ENCODE assay signal across 8 cellular contexts in genomic region chr19:2236285-2237050, GRCh38. TPM values are rescaled to one million over a fixed set of nuclear protein-coding genes. Genes with fewer than 3 reads are reported as not detected.
DNase-seq lines count a peak whose midpoint lies in the region; ATAC-seq and TF ChIP-seq lines count a peak whose summit lies in the region.

Gene PLEKHJ1 (minus strand): TSS chr19:2236329. CDS start chr19:2236248, 81 bp downstream.
A gene with protein sequence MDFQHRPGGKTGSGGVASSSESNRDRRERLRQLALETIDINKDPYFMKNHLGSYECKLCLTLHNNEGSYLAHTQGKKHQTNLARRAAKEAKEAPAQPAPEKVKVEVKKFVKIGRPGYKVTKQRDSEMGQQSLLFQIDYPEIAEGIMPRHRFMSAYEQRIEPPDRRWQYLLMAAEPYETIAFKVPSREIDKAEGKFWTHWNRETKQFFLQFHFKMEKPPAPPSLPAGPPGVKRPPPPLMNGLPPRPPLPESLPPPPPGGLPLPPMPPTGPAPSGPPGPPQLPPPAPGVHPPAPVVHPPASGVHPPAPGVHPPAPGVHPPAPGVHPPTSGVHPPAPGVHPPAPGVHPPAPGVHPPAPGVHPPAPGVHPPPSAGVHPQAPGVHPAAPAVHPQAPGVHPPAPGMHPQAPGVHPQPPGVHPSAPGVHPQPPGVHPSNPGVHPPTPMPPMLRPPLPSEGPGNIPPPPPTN (plus strand): TSS chr19:2236824. CDS start chr19:2243419, 6,595 bp downstream.

- H3K36me3 ChIP-seq in smooth muscle cell (ENCODE audit: low read depth) = no peaks in the 10 kb centered on the region

- H4K20me1 ChIP-seq in smooth muscle cell (ENCODE audit: low read depth) = peaks cover 53% of the 10 kb centered on the region

- ATAC-seq in GM18909 (IDR thresholded peaks at IDR 0.05; ENCODE audit: poor library complexity, unreplicated experiment) = peak; percentile 71
- peak; percentile 79 for ATAC-seq in HG03175 (IDR thresholded peaks at IDR 0.05; ENCODE audit: unreplicated experiment)
- peak; percentile 83 for ATAC-seq in WTC11

- peak within 1 kb of the TSS; percentile 93 for H3K4me3 Mint-ChIP-seq in WTC11

- no peaks in the 10 kb centered on the region for H3K27me3 ChIP-seq in smooth muscle cell (ENCODE audit: low read depth)

- under 1% methylated on average over 76 of the region's 84 CpGs for WGBS in smooth muscle cell (ENCODE audit: low lambda C conversion rate)

- peaks cover 77% of the 10 kb centered on the region for H3K79me2 ChIP-seq in smooth muscle cell (ENCODE audit: low read depth)

- peak within 1 kb of the TSS; percentile 60 for H2AFZ ChIP-seq in smooth muscle cell (ENCODE audit: low read depth)

- H3K9me3 Mint-ChIP-seq in WTC11 = no peaks in the 10 kb centered on the region

- peaks cover 39% of the 10 kb centered on the region for H3K4me1 ChIP-seq in smooth muscle cell (ENCODE audit: low read depth)

- peak within 1 kb of the TSS; percentile 98 for H3K4me2 ChIP-seq in smooth muscle cell

- CTCF ChIA-PET in WTC11 (lab: Charles Lee) = interaction anchor here (0.6 to 4.7 kb wide), 21 partner anchors 10 to 323 kb away, joined by 3 to 65 read pairs (median 4); partner anchors contain the start of gene AMH

- H3K36me3 Mint-ChIP-seq in WTC11 = peaks cover 14% of the 10 kb centered on the region; the same call in 1 of the 2 replicates

- peaks cover 4% of the 10 kb centered on the region for H3F3A ChIP-seq in smooth muscle cell (ENCODE audit: low read depth)

- H3K4me3 ChIP-seq in cardiac fibroblast (replicated peaks in 1 of 2; ENCODE audit: low read depth in 2 of 2, low read length in 2 of 2) (peak within 1 kb of the TSS; percentile 69 to 77), smooth muscle cell (peak within 1 kb of the TSS; percentile 98)

- H3K9me3 ChIP-seq in smooth muscle cell (replicated peaks; ENCODE audit: low read depth) = no peaks in the 10 kb centered on the region

- H3K4me1 Mint-ChIP-seq in WTC11 = peaks cover 42% of the 10 kb centered on the region

- POLR2A ChIA-PET in WTC11 (lab: Charles Lee) = interaction anchor here (1.2 kb wide), 1 partner anchor 39 kb away, joined by 3 read pairs; no protein-coding TSS in a partner anchor

- peak within 1 kb of the TSS; percentile 99 for H3K27ac Mint-ChIP-seq in WTC11

- DNase-seq in AG09319 (ENCODE audit: extremely low read depth, low read depth) (peak; percentile 94), NCI-H226 (peak; percentile 95), WTC11 (ENCODE audit: low spot score) (peak; percentile 97), cardiac fibroblast (ENCODE audit: low read depth in 2 of 2) (peak; percentile 98 to 99), iPS-NIHi7 (ENCODE audit: extremely low spot score) (peak; percentile 98), smooth muscle cell (lab: John Stamatoyannopoulos, UW; ENCODE audit: unreplicated experiment) (peak; percentile 99)

- H3K27me3 Mint-ChIP-seq in WTC11 (ENCODE audit: low read depth) = peaks cover 5% of the 10 kb centered on the region; the same call in 1 of the 2 replicates

- H3K9ac ChIP-seq in smooth muscle cell (ENCODE audit: low read depth) = peak within 1 kb of the TSS; percentile 87

- peak within 1 kb of the TSS; percentile 93 for H3K27ac ChIP-seq in smooth muscle cell (ENCODE audit: low read depth)

- TF ChIP-seq CTCF in AG09319 (IDR thresholded peaks at IDR 0.05; ENCODE audit: low read depth, low read length) (peak; percentile 87), WTC11 (IDR thresholded peaks at IDR 0.05) (peak; percentile 83), cardiac fibroblast (IDR thresholded peaks at IDR 0.05; ENCODE audit: low read depth, low read length) (peak; percentile 81), smooth muscle cell (IDR thresholded peaks at IDR 0.05; ENCODE audit: borderline replicate concordance, insufficient read depth, poor library complexity, severe bottlenecking) (peak; percentile 93)

TF ChIP-seq in WTC11, 78 proteins besides CTCF, POLR2A, EP300 and RAD21 (continues in another document):
- TF ChIP-seq GTF2I (CRISPR knock-in tag; conservative IDR thresholded peaks at IDR 0.05) (no peak), ZNF416 (CRISPR knock-in tag; IDR thresholded peaks at IDR 0.05) (no peak), ZBTB21 (CRISPR knock-in tag; IDR thresholded peaks at IDR 0.05; ENCODE audit: borderline replicate concordance) (no peak), MLX (CRISPR knock-in tag; IDR thresholded peaks at IDR 0.05) (no peak), IRF2 (CRISPR knock-in tag; IDR thresholded peaks at IDR 0.05; ENCODE audit: borderline replicate concordance, low read depth) (no peak), CBFB (CRISPR knock-in tag; IDR thresholded peaks at IDR 0.05; ENCODE audit: low read depth) (no peak), RELA (CRISPR knock-in tag; IDR thresholded peaks at IDR 0.05; ENCODE audit: borderline replicate concordance) (no peak), E2F1 (CRISPR knock-in tag; IDR thresholded peaks at IDR 0.05) (peak; percentile 92), ZNF232 (CRISPR knock-in tag; IDR thresholded peaks at IDR 0.05) (peak; percentile 94), NFE2L1 (CRISPR knock-in tag; IDR thresholded peaks at IDR 0.05) (peak; percentile 94), E2F5 (CRISPR knock-in tag; IDR thresholded peaks at IDR 0.05) (peak; percentile 97), STAT6 (CRISPR knock-in tag; conservative IDR thresholded peaks at IDR 0.05; ENCODE audit: low read depth) (no peak), TCF7 (CRISPR knock-in tag; IDR thresholded peaks at IDR 0.05; ENCODE audit: low read depth) (no peak), NR1H2 (CRISPR knock-in tag; IDR thresholded peaks at IDR 0.05) (no peak; the same call in 1 of the 2 replicates), TEAD4 (CRISPR knock-in tag; IDR thresholded peaks at IDR 0.05) (peak; percentile 60; the same call in 1 of the 2 replicates)
- TF ChIP-seq, protein P1, sequence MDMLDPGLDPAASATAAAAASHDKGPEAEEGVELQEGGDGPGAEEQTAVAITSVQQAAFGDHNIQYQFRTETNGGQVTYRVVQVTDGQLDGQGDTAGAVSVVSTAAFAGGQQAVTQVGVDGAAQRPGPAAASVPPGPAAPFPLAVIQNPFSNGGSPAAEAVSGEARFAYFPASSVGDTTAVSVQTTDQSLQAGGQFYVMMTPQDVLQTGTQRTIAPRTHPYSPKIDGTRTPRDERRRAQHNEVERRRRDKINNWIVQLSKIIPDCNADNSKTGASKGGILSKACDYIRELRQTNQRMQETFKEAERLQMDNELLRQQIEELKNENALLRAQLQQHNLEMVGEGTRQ (CRISPR knock-in tag; IDR thresholded peaks at IDR 0.05) = peak; percentile 26; the same call in 1 of the 2 replicates

RNA-seq across cellular contexts. Expression of gene PLEKHJ1, which starts in this region (rescaled TPM):
- total RNA-seq in WTC11 (2021) (164 to 189 TPM (median 167 TPM) in 3 replicates), smooth muscle cell (36.0 and 38.6 TPM in 2 replicates)
- polyA plus RNA-seq in smooth muscle cell = 76.5 and 94.5 TPM in 2 replicates

RNA-seq across cellular contexts. Expression of the second gene that starts in this region (rescaled TPM):
- total RNA-seq in WTC11 (2021) (167 to 184 TPM (median 169 TPM) in 3 replicates), smooth muscle cell (8.4 and 28.5 TPM in 2 replicates)
- polyA plus RNA-seq in smooth muscle cell = 63.0 and 78.1 TPM in 2 replicates

Comparison
In these comparisons a context has a peak if more than half of its experiments do, and no peak if none do; other contexts are left out.
1. Peak in every context shown above with its lines: DNase-seq, ATAC-seq, H3K4me3 ChIP-seq and H3K27ac ChIP-seq.